ENCODE assay signal across 8 cellular contexts in genomic region chr2:219543596-219544358, GRCh38. TPM values are rescaled to one million over a fixed set of nuclear protein-coding genes. Genes with fewer than 3 reads are reported as not detected.
DNase-seq lines count a peak whose midpoint lies in the region; ATAC-seq and TF ChIP-seq lines count a peak whose summit lies in the region.

Gene CHPF, minus strand, starts transcription at chr2:219543809. Its CDS starts 271 bp downstream, at chr2:219543538.
Gene TMEM198, plus strand, starts transcription at chr2:219544028. Its CDS starts 700 bp downstream, at chr2:219544728.

- peaks cover 5% of the 10 kb centered on the region for H3K36me3 ChIP-seq in kidney epithelial cell (ENCODE audit: control insufficient read depth, insufficient read depth, low read length)

- CTCF ChIA-PET in activated CD4-positive, alpha-beta T cell treated with anti-CD3 and anti-CD28 coated beads for 36 hours (lab: Charles Lee): interaction anchor here (0.6 to 6.9 kb wide), 12 partner anchors 9 to 260 kb away, joined by 3 to 55 read pairs (median 8); partner anchors contain the start of genes GMPPA, INHA and STK11IP

- no peak for TF ChIP-seq CTCF in choroid plexus epithelial cell (conservative IDR thresholded peaks at IDR 0.05; ENCODE audit: low read depth, low read length)
- TF ChIP-seq CTCF in kidney epithelial cell (IDR thresholded peaks at IDR 0.05; ENCODE audit: insufficient read depth, low read length, poor library complexity, severe bottlenecking): no peak

- DNase-seq in Ammon's horn (ENCODE audit: low spot score): peak; percentile 99
- DNase-seq in GM19238 (ENCODE audit: insufficient read length, low spot score): peak; percentile 99
- peak; percentile 89 for DNase-seq in NCI-H510A treated with DMSO at 0.1 percent for 48 hours (lab: John Stamatoyannopoulos, UW)
- peak; percentile 98 for DNase-seq in activated CD4-positive, alpha-beta T cell treated with anti-CD3 and anti-CD28 coated beads for 36 hours
- peak; percentile 98 for DNase-seq in choroid plexus epithelial cell (ENCODE audit: low read depth)
- DNase-seq in kidney epithelial cell (ENCODE audit: low read depth): peak; percentile 87
- DNase-seq in stimulated activated CD4-positive, alpha-beta T cell treated with anti-CD3 and anti-CD28 coated beads, Interleukin-15, amount 100 ng/mL, for 24 hours: peak; percentile 97

- H3K4me3 ChIP-seq in choroid plexus epithelial cell (ENCODE audit: low read depth, low read length): peak within 1 kb of the TSS; percentile 77
- peak within 1 kb of the TSS; percentile 78 for H3K4me3 ChIP-seq in kidney epithelial cell (ENCODE audit: low read depth, low read length)

- peak within 1 kb of the TSS; percentile 66 for H3K27ac Mint-ChIP-seq in activated CD4-positive, alpha-beta T cell treated with anti-CD3 and anti-CD28 coated beads for 36 hours

- H3K4me1 Mint-ChIP-seq in activated CD4-positive, alpha-beta T cell treated with anti-CD3 and anti-CD28 coated beads for 36 hours: peaks cover 22% of the 10 kb centered on the region

- ATAC-seq in HG03439 (IDR thresholded peaks at IDR 0.05; ENCODE audit: unreplicated experiment): peak; percentile 81
- peak; percentile 85 for ATAC-seq in activated CD4-positive, alpha-beta T cell treated with anti-CD3 and anti-CD28 coated beads for 36 hours

- intact Hi-C loops in activated CD4-positive, alpha-beta T cell treated with anti-CD3 and anti-CD28 coated beads for 36 hours (cut with DNase I, micrococcal nuclease): loop anchor here (1.0 to 10.0 kb wide), 13 partner anchors 9 to 1139 kb away; partner anchors contain the start of genes GMPPA (in 2 of the 2), STK11IP (in 2 of the 2), CNOT9 (in 1 of the 2) and CNPPD1 (in 1 of the 2)

- H3K36me3 Mint-ChIP-seq in activated CD4-positive, alpha-beta T cell treated with anti-CD3 and anti-CD28 coated beads for 36 hours (ENCODE audit: low read depth): peaks cover 11% of the 10 kb centered on the region

- H3K27me3 ChIP-seq in kidney epithelial cell (ENCODE audit: control insufficient read depth, insufficient read depth, low read length): no peaks in the 10 kb centered on the region

- H3K9me3 Mint-ChIP-seq in activated CD4-positive, alpha-beta T cell treated with anti-CD3 and anti-CD28 coated beads for 36 hours (ENCODE audit: low read depth): no peaks in the 10 kb centered on the region

- POLR2A ChIA-PET in activated CD4-positive, alpha-beta T cell treated with anti-CD3 and anti-CD28 coated beads for 36 hours (lab: Charles Lee): interaction anchor here (0.8 to 1.0 kb wide), 2 partner anchors 46 to 105 kb away, joined by 3 read pairs; partner anchors contain the start of gene GMPPA

- H3K4me3 Mint-ChIP-seq in activated CD4-positive, alpha-beta T cell treated with anti-CD3 and anti-CD28 coated beads for 36 hours: peak within 1 kb of the TSS; percentile 87

- no peaks in the 10 kb centered on the region for H3K27me3 Mint-ChIP-seq in activated CD4-positive, alpha-beta T cell treated with anti-CD3 and anti-CD28 coated beads for 36 hours

RNA-seq across cellular contexts. Expression of gene CHPF, which starts in this region (rescaled TPM):
- total RNA-seq in activated CD4-positive, alpha-beta T cell treated with anti-CD3 and anti-CD28 coated beads for 36 hours: 10 to 100 TPM; 14.1 to 17.1 TPM
- total RNA-seq in kidney epithelial cell: 285 and 333 TPM in 2 replicates

RNA-seq across cellular contexts. Expression of gene TMEM198, which starts in this region (rescaled TPM):
- total RNA-seq in activated CD4-positive, alpha-beta T cell treated with anti-CD3 and anti-CD28 coated beads for 36 hours: 1 to 10 TPM; 2.4 to 2.7 TPM
- 7.1 and 7.6 TPM in 2 replicates for total RNA-seq in kidney epithelial cell

Comparison
In these comparisons a context has a peak if more than half of its experiments do, and no peak if none do; other contexts are left out.
1. Peak in every context shown above with its lines: DNase-seq, ATAC-seq and H3K4me3 ChIP-seq.
2. RNA of gene CHPF (total RNA-seq): 285 to 333 TPM in kidney epithelial cell; 14.1 to 17.1 TPM in activated CD4-positive, alpha-beta T cell treated with anti-CD3 and anti-CD28 coated beads for 36 hours; every median in the first group is over 10 times any median in the second.